Comparison of ENCODE assay signal across 12 cellular contexts in the genomic region with DNA sequence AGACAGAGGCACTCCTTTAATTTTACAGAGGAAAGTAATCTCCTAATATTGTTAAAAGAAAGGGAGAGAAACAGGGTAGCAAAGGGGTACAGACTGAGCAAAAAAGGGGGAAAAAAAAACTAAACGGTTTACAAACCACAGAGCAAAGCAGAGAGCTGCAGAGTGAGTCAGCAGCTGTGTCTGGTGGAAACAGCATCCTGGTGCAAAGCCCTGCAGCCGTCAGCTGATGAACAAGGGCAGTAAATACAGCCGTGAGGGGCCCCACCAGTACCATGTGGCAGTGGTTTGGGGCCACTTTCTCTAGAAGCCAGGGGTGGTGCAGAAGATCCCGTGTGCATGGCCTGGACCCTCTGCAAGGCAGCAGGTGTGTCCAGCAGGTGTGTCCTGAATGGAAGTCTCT.
DNase-seq lines count a peak whose midpoint lies in the region; TF ChIP-seq lines count a peak whose summit lies in the region.
"Had no signal": no experiment of that assay in that cellular context is flagged by ENCODE, and none has a peak within 500 bp of the region (broad histone marks: within the 10 kb centered on the region; RNA-seq: fewer than 3 reads in every experiment).

No MANE protein-coding gene starts in this region.

- peaks cover 8% of the 10 kb centered on the region for H3K4me1 ChIP-seq in mesenchymal stem cell (ENCODE audit: control insufficient read depth, insufficient read depth, low read depth, low read length)

- no peak overlapping the region for H3K4ac ChIP-seq in mesenchymal stem cell (ENCODE audit: low read depth in 1 of 2, low read length in 2 of 2)

- H3K27ac ChIP-seq in mesenchymal stem cell (ENCODE audit: low read length, poor library complexity, severe bottlenecking), result no peak overlapping the region

- H3K27ac Mint-ChIP-seq in activated CD4-positive, alpha-beta memory T cell treated with anti-CD3 and anti-CD28 coated beads for 36 hours, result no peak overlapping the region
- H3K27ac Mint-ChIP-seq in MCF 10A (ENCODE audit: low read depth, unreplicated experiment), result no peak overlapping the region
- H3K27ac Mint-ChIP-seq: activated naive CD4-positive, alpha-beta T cell treated with anti-CD3 and anti-CD28 coated beads, Interleukin-2, amount 50 U/mL, for 72 hours had no signal

- peak; percentile 90 for DNase-seq in GF-D8 (lab: John Stamatoyannopoulos, UW)
- DNase-seq in M059J (ENCODE audit: low read depth), result peak; percentile 57
- peak; percentile 10 for DNase-seq in activated CD4-positive, alpha-beta memory T cell treated with anti-CD3 and anti-CD28 coated beads for 36 hours
- DNase-seq in mesenchymal stem cell, result peak; percentile 42
- DNase-seq in stimulated activated CD4-positive, alpha-beta T cell treated with anti-CD3 and anti-CD28 coated beads, Interleukin-2, amount 100 ng/mL, for 48 hours, result no peak
- no peak for DNase-seq in MCF 10A (ENCODE audit: unreplicated experiment)
- no peak for DNase-seq in kidney tubule cell (ENCODE audit: low spot score)
- no peak for DNase-seq in stimulated activated naive CD4-positive, alpha-beta T cell (lab: John Stamatoyannopoulos, UW)
- DNase-seq: activated CD4-positive, CD25-positive, alpha-beta regulatory T cell treated with anti-CD3 and anti-CD28 coated beads, Interleukin-2, amount 50 U/mL, for 72 hours; DMS 273 treated with DMSO at 0.1 percent for 48 hours; NCI-H2029 had no signal

- no peaks in the 10 kb centered on the region for H3K9me3 ChIP-seq in mesenchymal stem cell (ENCODE audit: control insufficient read depth, low read length)

- H3K36me3 Mint-ChIP-seq in activated CD4-positive, alpha-beta memory T cell treated with anti-CD3 and anti-CD28 coated beads for 36 hours, result no peaks in the 10 kb centered on the region
- no peaks in the 10 kb centered on the region for H3K36me3 Mint-ChIP-seq in MCF 10A (ENCODE audit: insufficient read depth, unreplicated experiment)
- H3K36me3 Mint-ChIP-seq: activated naive CD4-positive, alpha-beta T cell treated with anti-CD3 and anti-CD28 coated beads, Interleukin-2, amount 50 U/mL, for 72 hours had no signal

- no peak overlapping the region for H3K9ac ChIP-seq in mesenchymal stem cell (ENCODE audit: low read length)

- H3K23ac ChIP-seq in mesenchymal stem cell (ENCODE audit: low read length in 2 of 2), result no peak overlapping the region

- no peak overlapping the region for H2BK5ac ChIP-seq in mesenchymal stem cell (ENCODE audit: low read depth, low read length, poor library complexity, severe bottlenecking)

- POLR2A ChIA-PET in activated CD4-positive, alpha-beta memory T cell treated with anti-CD3 and anti-CD28 coated beads for 36 hours (lab: Charles Lee), result no interaction called here
- POLR2A ChIA-PET in MCF 10A (lab: Yijun Ruan, JAX), result no interaction called here

- no peak overlapping the region for H2BK15ac ChIP-seq in mesenchymal stem cell (ENCODE audit: low read depth, poor library complexity, severe bottlenecking)

- CTCF ChIA-PET in activated CD4-positive, alpha-beta memory T cell treated with anti-CD3 and anti-CD28 coated beads for 36 hours (lab: Charles Lee), result no interaction called here
- CTCF ChIA-PET in MCF 10A (lab: Yijun Ruan, JAX), result interaction anchor here (1.0 kb wide), 1 partner anchor 326 kb away, joined by 3 read pairs; no protein-coding TSS in a partner anchor

- H3K4me3 Mint-ChIP-seq in activated CD4-positive, alpha-beta memory T cell treated with anti-CD3 and anti-CD28 coated beads for 36 hours, result no peak overlapping the region
- H3K4me3 Mint-ChIP-seq in MCF 10A (ENCODE audit: unreplicated experiment), result no peak overlapping the region

- no TSS peak for BruUV-seq in MCF 10A (replicated peaks; lab: Mats Ljungman, UMichigan)

- no peak overlapping the region for H2AK5ac ChIP-seq in mesenchymal stem cell (ENCODE audit: low read length, severe bottlenecking)

- no peaks in the 10 kb centered on the region for H3K4me1 Mint-ChIP-seq in activated CD4-positive, alpha-beta memory T cell treated with anti-CD3 and anti-CD28 coated beads for 36 hours (ENCODE audit: low read depth)
- peaks cover 7% of the 10 kb centered on the region for H3K4me1 Mint-ChIP-seq in MCF 10A (ENCODE audit: insufficient read depth, unreplicated experiment)

- no peaks in the 10 kb centered on the region for H3K79me1 ChIP-seq in mesenchymal stem cell (replicated peaks; ENCODE audit: low read length, poor library complexity, severe bottlenecking)

- TF ChIP-seq CTCF in MCF 10A (IDR thresholded peaks at IDR 0.05; ENCODE audit: unreplicated experiment), result no peak

- H2BK120ac ChIP-seq in mesenchymal stem cell (ENCODE audit: low read depth, low read length), result no peak overlapping the region

- H3K27me3 ChIP-seq in mesenchymal stem cell (ENCODE audit: control insufficient read depth in 1 of 2, insufficient read depth in 1 of 2, low read length in 2 of 2), result no peaks in the 10 kb centered on the region

- H3K9me3 Mint-ChIP-seq in activated CD4-positive, alpha-beta memory T cell treated with anti-CD3 and anti-CD28 coated beads for 36 hours, result no peaks in the 10 kb centered on the region
- H3K9me3 Mint-ChIP-seq in MCF 10A (ENCODE audit: unreplicated experiment), result no peaks in the 10 kb centered on the region
- H3K9me3 Mint-ChIP-seq: activated naive CD4-positive, alpha-beta T cell treated with anti-CD3 and anti-CD28 coated beads, Interleukin-2, amount 50 U/mL, for 72 hours had no signal

- H3K4me3 ChIP-seq in mesenchymal stem cell (ENCODE audit: insufficient read depth in 1 of 2, low read depth in 1 of 2, low read length in 2 of 2), result no peak overlapping the region

- H3K14ac ChIP-seq in mesenchymal stem cell (ENCODE audit: low read length in 2 of 2), result peak overlapping the region in 1 of 2 experiments; percentile 35

- no peak overlapping the region for H4K91ac ChIP-seq in mesenchymal stem cell (ENCODE audit: low read length)

- H3K18ac ChIP-seq in mesenchymal stem cell (ENCODE audit: low read depth in 1 of 2, low read length in 2 of 2), result peak overlapping the region; percentile 46 to 82

- H2BK12ac ChIP-seq in mesenchymal stem cell (ENCODE audit: low read length in 2 of 2), result no peak overlapping the region

- H3K27me3 Mint-ChIP-seq in activated CD4-positive, alpha-beta memory T cell treated with anti-CD3 and anti-CD28 coated beads for 36 hours, result peaks cover 6% of the 10 kb centered on the region
- H3K27me3 Mint-ChIP-seq in MCF 10A (ENCODE audit: insufficient read depth, unreplicated experiment), result no peaks in the 10 kb centered on the region

- no peak overlapping the region for H3K4me2 ChIP-seq in mesenchymal stem cell (ENCODE audit: low read length, poor library complexity, severe bottlenecking)

- no peak overlapping the region for H4K8ac ChIP-seq in mesenchymal stem cell (ENCODE audit: low read length)

- WGBS in mesenchymal stem cell, result 14% methylated on average over 4 of the region's 4 CpGs

- intact Hi-C loops in activated CD4-positive, alpha-beta memory T cell treated with anti-CD3 and anti-CD28 coated beads for 36 hours (cut with micrococcal nuclease), result no loop called here
- intact Hi-C loops in MCF 10A (cut with micrococcal nuclease), result loop anchor here (10.0 kb wide), 1 partner anchor 98 kb away; no protein-coding TSS in a partner anchor

- H3K36me3 ChIP-seq in mesenchymal stem cell (ENCODE audit: control insufficient read depth in 1 of 2, insufficient read depth in 2 of 2, low read depth in 1 of 2, low read length in 2 of 2), result no peaks in the 10 kb centered on the region

- no peak overlapping the region for H2AFZ ChIP-seq in mesenchymal stem cell (ENCODE audit: low read depth, low read length)

Comparison
In these comparisons a context has a peak if more than half of its experiments do, and no peak if none do; other contexts are left out.
1. DNase-seq: peak in GF-D8 (single experiment), M059J (single experiment), activated CD4-positive, alpha-beta memory T cell treated with anti-CD3 and anti-CD28 coated beads for 36 hours (single experiment) and mesenchymal stem cell (single experiment); none in stimulated activated CD4-positive, alpha-beta T cell treated with anti-CD3 and anti-CD28 coated beads, Interleukin-2, amount 100 ng/mL, for 48 hours (0 of 2), MCF 10A (single experiment), kidney tubule cell (single experiment) and stimulated activated naive CD4-positive, alpha-beta T cell (0 of 6).